In the genomic region with DNA sequence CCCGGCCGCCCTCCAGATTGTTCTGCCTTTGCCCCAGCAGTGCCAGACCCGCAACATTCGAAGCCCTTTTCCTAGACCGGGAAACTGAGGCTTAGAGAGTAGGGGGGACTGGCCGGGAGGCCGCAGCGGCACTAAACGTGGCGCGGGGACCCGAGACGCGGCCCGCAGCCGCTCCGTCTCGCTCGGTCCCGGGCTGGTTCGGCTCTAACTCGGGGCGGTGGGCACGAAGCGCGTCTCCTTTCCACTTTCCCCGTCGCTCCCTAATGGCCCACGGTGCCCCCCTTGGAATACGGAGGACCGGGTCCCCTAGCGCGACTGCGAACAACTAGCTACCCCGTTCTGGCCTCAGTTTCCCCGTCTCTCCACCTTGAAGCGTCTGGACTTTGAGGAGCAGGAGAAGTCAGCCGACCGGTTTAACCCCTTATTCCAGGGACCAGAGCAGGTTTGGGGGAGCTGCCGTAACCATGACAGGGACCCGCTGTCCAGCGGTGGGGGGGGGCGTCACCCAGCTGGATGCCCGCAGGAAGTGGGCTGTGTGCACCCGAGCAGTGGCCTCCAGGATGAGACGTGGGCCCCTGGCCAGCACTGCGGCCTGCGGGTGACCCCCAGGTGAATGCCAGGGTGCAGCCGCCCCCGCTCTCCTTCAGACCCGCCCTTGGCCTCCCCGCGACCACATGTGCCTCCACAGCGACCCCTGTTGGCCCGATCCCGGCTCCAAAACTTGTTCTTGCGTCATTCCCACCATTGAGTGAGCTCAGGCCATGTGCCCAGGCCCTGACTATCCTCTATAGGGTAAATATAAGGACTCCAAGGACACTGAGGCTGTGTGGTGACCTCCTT, we compare ENCODE assay signal across 8 cellular contexts. TPM values are rescaled to one million over a fixed set of nuclear protein-coding genes. Genes with fewer than 3 reads are reported as not detected.
DNase-seq lines count a peak whose midpoint lies in the region; FAIRE-seq and TF ChIP-seq lines count a peak whose summit lies in the region.

No MANE protein-coding gene starts in this region.

- H3K27me3 Mint-ChIP-seq in CD14-positive monocyte (ENCODE audit: low read depth in 3 of 3): peaks cover 56 to 75% (median 73%) of the 10 kb centered on the region in 3 donors
- peaks cover 18% of the 10 kb centered on the region for H3K27me3 Mint-ChIP-seq in activated naive CD8-positive, alpha-beta T cell

- intact Hi-C loops in CD14-positive monocyte (cut with micrococcal nuclease): loop anchor here in 1 of 2 donors (5.0 kb wide), 1 partner anchor 36 kb away; no protein-coding TSS in a partner anchor

- H3K4me3 Mint-ChIP-seq in CD14-positive monocyte: peak overlapping the region; percentile 83 to 84
- peak overlapping the region; percentile 81 for H3K4me3 Mint-ChIP-seq in activated naive CD8-positive, alpha-beta T cell

- H3K9me3 Mint-ChIP-seq in CD14-positive monocyte: peaks cover 0 to 16% (median 2%) of the 10 kb centered on the region in 7 donors
- H3K9me3 Mint-ChIP-seq in activated naive CD8-positive, alpha-beta T cell (ENCODE audit: low read depth): no peaks in the 10 kb centered on the region

- TF ChIP-seq CTCF in CD14-positive monocyte (IDR thresholded peaks at IDR 0.05): peak; percentile 92

- H3K36me3 Mint-ChIP-seq in CD14-positive monocyte: peaks cover 20 to 24% of the 10 kb centered on the region in 2 donors
- H3K36me3 Mint-ChIP-seq in activated naive CD8-positive, alpha-beta T cell: no peaks in the 10 kb centered on the region

- DNase-seq in CD14-positive monocyte (ENCODE audit: low spot score) (peak; percentile 76), HTR-8/SVneo (ENCODE audit: insufficient read length, low spot score) (peak; percentile 76), SKM-1 (lab: John Stamatoyannopoulos, UW; ENCODE audit: unreplicated experiment) (peak; percentile 45), glomerular visceral epithelial cell (ENCODE audit: extremely low spot score) (peak; percentile 91), nucleus accumbens (lab: John Stamatoyannopoulos, UW) (peak in 51 of 56 donors; percentile 36 to 94 (median 80)), substantia nigra (lab: John Stamatoyannopoulos, UW) (peak in 48 of 49 donors; percentile 43 to 93 (median 83))
- no peak for DNase-seq in NK-92 treated with Interleukin-12 subunit alpha and Interleukin-12 subunit beta, amount 100 ng/mL, for 24 hours (lab: John Stamatoyannopoulos, UW)

- H3K27ac ChIP-seq in substantia nigra (ENCODE audit: low read depth, low read length, poor library complexity, severe bottlenecking): peak overlapping the region; percentile 99

- FAIRE-seq in HTR-8/SVneo (lab: Jason Lieb, UNC): peak; percentile 89

- H3K4me1 Mint-ChIP-seq in CD14-positive monocyte: peaks cover 53% of the 10 kb centered on the region
- H3K4me1 Mint-ChIP-seq in activated naive CD8-positive, alpha-beta T cell (ENCODE audit: low read depth): peaks cover 21% of the 10 kb centered on the region

- peak overlapping the region in 5 of 7 donors; percentile 15 to 86 (median 76) for H3K27ac Mint-ChIP-seq in CD14-positive monocyte
- peak overlapping the region; percentile 64 for H3K27ac Mint-ChIP-seq in activated naive CD8-positive, alpha-beta T cell

RNA-seq across cellular contexts. Expression of a gene that starts 1.1 kb away (rescaled TPM):
- polyA plus RNA-seq in CD14-positive monocyte: 1 to 10 TPM; 5.9 to 8.5 TPM

RNA-seq across cellular contexts. Expression of a gene that starts 18.5 kb away (rescaled TPM):
- polyA plus RNA-seq in CD14-positive monocyte: 100 to 1,000 TPM; 654 to 878 TPM

RNA-seq across cellular contexts. Expression of a gene that starts 42.2 kb away (rescaled TPM):
- not detected for polyA plus RNA-seq in CD14-positive monocyte

RNA-seq across cellular contexts. Expression of a gene that starts 47.2 kb away (rescaled TPM):
- 10 to 100 TPM; 19.8 to 24.8 TPM for polyA plus RNA-seq in CD14-positive monocyte
